Comparison of ENCODE assay signal across 13 cellular contexts in the genomic region with DNA sequence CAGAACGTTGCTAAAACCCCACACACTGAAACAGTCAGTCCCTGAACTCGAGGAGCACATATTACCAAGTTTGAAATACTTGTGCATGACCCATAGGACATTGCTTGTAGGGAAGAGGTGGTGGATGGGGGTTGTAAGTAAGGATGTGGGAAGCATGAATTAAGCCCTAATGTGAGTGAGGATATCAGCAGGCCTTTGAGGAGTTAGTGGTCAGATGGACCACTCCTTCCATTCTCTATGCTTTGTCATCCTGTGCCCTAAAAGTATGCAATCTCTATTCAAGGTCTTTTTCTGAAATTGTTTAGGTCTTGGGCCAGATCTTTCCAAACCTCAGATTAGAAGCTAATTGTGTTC.
A peak's percentile ranks its signal among the peaks of the same experiment; 100 is the strongest.
DNase-seq lines count a peak whose midpoint lies in the region; ATAC-seq, FAIRE-seq and TF ChIP-seq lines count a peak whose summit lies in the region.
"Had no signal": no experiment of that assay in that cellular context is flagged by ENCODE, and none has a peak within 500 bp of the region (broad histone marks: within the 10 kb centered on the region; RNA-seq: fewer than 3 reads in every experiment).

No MANE protein-coding gene starts in this region.

- H3K4me3 Mint-ChIP-seq in GM23338 (peak overlapping the region; percentile 55; the same call in 2 of the 3 replicates), activated B cell treated with CpG ODN at 0.5 μM for 24 hours (no peak overlapping the region)

- no peaks in the 10 kb centered on the region for H3F3A ChIP-seq in GM23338 (replicated peaks; ENCODE audit: low read depth)

- peaks cover 58% of the 10 kb centered on the region for H3K4me1 ChIP-seq in GM23338 (ENCODE audit: insufficient read depth)
- no peaks in the 10 kb centered on the region for H3K4me1 ChIP-seq in right lobe of liver

- peaks cover 23% of the 10 kb centered on the region for H3K9me3 Mint-ChIP-seq in GM23338
- peaks cover 13% of the 10 kb centered on the region for H3K9me3 Mint-ChIP-seq in activated B cell treated with CpG ODN at 0.5 μM for 24 hours

- H3K36me3 ChIP-seq in GM23338 (ENCODE audit: insufficient read depth) (peaks cover 8% of the 10 kb centered on the region), right lobe of liver (no peaks in the 10 kb centered on the region)
- H3K36me3 ChIP-seq: BLaER1 treated with 17β-estradiol and CSF1 and Interleukin-3, amounts not matched to agents 10 nM and 100 nM; HAP-1 had no signal

- H3K36me3 Mint-ChIP-seq in GM23338 (ENCODE audit: low read depth) = peaks cover 25% of the 10 kb centered on the region
- peaks cover 3% of the 10 kb centered on the region for H3K36me3 Mint-ChIP-seq in activated B cell treated with CpG ODN at 0.5 μM for 24 hours (ENCODE audit: low read depth)

- intact Hi-C loops in activated B cell treated with CpG ODN at 0.5 μM for 24 hours (cut with micrococcal nuclease) (loop anchor here (2.0 to 5.0 kb wide), 4 partner anchors 14 to 120 kb away; no protein-coding TSS in a partner anchor), right lobe of liver (cut with DNase I) (no loop called here)

- H3K4me1 Mint-ChIP-seq in GM23338 (peaks cover 72% of the 10 kb centered on the region), activated B cell treated with CpG ODN at 0.5 μM for 24 hours (peaks cover 37% of the 10 kb centered on the region)

- H4K20me1 ChIP-seq in GM23338 (replicated peaks; ENCODE audit: insufficient read depth) = no peaks in the 10 kb centered on the region
- H4K20me1 ChIP-seq: BLaER1 treated with 17β-estradiol and CSF1 and Interleukin-3, amounts not matched to agents 10 nM and 100 nM had no signal

- TF ChIP-seq CTCF in GM23338 (conservative IDR thresholded peaks at IDR 0.05; ENCODE audit: low read depth in 2 of 2) = no peak
- no peak for TF ChIP-seq CTCF in activated B cell treated with CpG ODN at 0.5 μM for 24 hours (IDR thresholded peaks at IDR 0.05)
- TF ChIP-seq CTCF in right lobe of liver (IDR thresholded peaks at IDR 0.05) = no peak

- FAIRE-seq in GM12891 (lab: Jason Lieb, UNC) = peak; percentile 54

- peak overlapping the region; percentile 34 for H3K4me2 ChIP-seq in GM23338

- DNase-seq in GM12891 (ENCODE audit: insufficient read length, low spot score) (no peak), GM23338 (ENCODE audit: low spot score) (peak; percentile 38), activated B cell treated with CpG ODN at 0.5 μM for 24 hours (no peak), iPS-NIHi7 (ENCODE audit: extremely low spot score) (peak; percentile 16), right lobe of liver (no peak)
- DNase-seq: NCI-H1092, NCI-H1694, NCI-H446 had no signal

- H3K27ac ChIP-seq in GM23338 (ENCODE audit: low read depth) (peak overlapping the region; percentile 96), right lobe of liver (no peak overlapping the region)
- H3K27ac ChIP-seq: BLaER1 treated with 17β-estradiol and CSF1 and Interleukin-3, amounts not matched to agents 10 nM and 100 nM; SK-N-MC had no signal

- ATAC-seq in GM23338 = peak; percentile 70
- ATAC-seq in activated B cell treated with CpG ODN at 0.5 μM for 24 hours (ENCODE audit: low read depth) = peak; percentile 10
- no peak for ATAC-seq in HG03442 (IDR thresholded peaks at IDR 0.05; ENCODE audit: unreplicated experiment)
- ATAC-seq in right lobe of liver = no peak
- no peak for ATAC-seq in HG03108 (IDR thresholded peaks at IDR 0.05; ENCODE audit: unreplicated experiment)

- POLR2A ChIA-PET in activated B cell treated with CpG ODN at 0.5 μM for 24 hours (lab: Charles Lee) = no interaction called here

- H3K27ac Mint-ChIP-seq in GM23338 (peak overlapping the region; percentile 97), activated B cell treated with CpG ODN at 0.5 μM for 24 hours (peak overlapping the region; percentile 78)

- TF ChIP-seq POLR2A in GM12891 (IDR thresholded peaks at IDR 0.05; ENCODE audit: low read depth, low read length) = no peak
- TF ChIP-seq POLR2A in right lobe of liver (IDR thresholded peaks at IDR 0.05) = no peak

- H3K27me3 ChIP-seq in GM23338 (ENCODE audit: insufficient read depth) (no peaks in the 10 kb centered on the region), right lobe of liver (no peaks in the 10 kb centered on the region)
- H3K27me3 ChIP-seq: BLaER1 treated with 17β-estradiol and CSF1 and Interleukin-3, amounts not matched to agents 10 nM and 100 nM had no signal

- CTCF ChIA-PET in activated B cell treated with CpG ODN at 0.5 μM for 24 hours (lab: Charles Lee) = no interaction called here

- WGBS in right lobe of liver (ENCODE audit: insufficient coverage, low coverage, low lambda C conversion rate, missing lambda C conversion rate) = 25% methylated on average over 2 of the region's 2 CpGs

- peaks cover 3% of the 10 kb centered on the region for H3K27me3 Mint-ChIP-seq in GM23338 (ENCODE audit: insufficient read depth, low read depth, poor library complexity)
- H3K27me3 Mint-ChIP-seq in activated B cell treated with CpG ODN at 0.5 μM for 24 hours = no peaks in the 10 kb centered on the region

- no peak overlapping the region for H2AFZ ChIP-seq in GM23338

- no peaks in the 10 kb centered on the region for H3K9me2 ChIP-seq in GM23338 (ENCODE audit: insufficient read depth)

- H3K4me3 ChIP-seq in GM23338 (peak overlapping the region; percentile 3; the same call in 1 of the 2 replicates), right lobe of liver (no peak overlapping the region)
- H3K4me3 ChIP-seq: BLaER1 treated with 17β-estradiol and CSF1 and Interleukin-3, amounts not matched to agents 10 nM and 100 nM; HAP-1; SK-N-MC had no signal

- H3K79me2 ChIP-seq in GM23338 (replicated peaks; ENCODE audit: insufficient read depth) = no peaks in the 10 kb centered on the region

- H3K9me3 ChIP-seq in right lobe of liver = no peaks in the 10 kb centered on the region
- H3K9me3 ChIP-seq: HAP-1 had no signal

TF ChIP-seq in GM12891, 5 proteins besides CTCF, POLR2A, EP300 and RAD21:
- TF ChIP-seq TAF1 (IDR thresholded peaks at IDR 0.05; ENCODE audit: low read depth, low read length) (no peak), POU2F2 (IDR thresholded peaks at IDR 0.05; ENCODE audit: low read depth, low read length) (no peak), SPI1 (IDR thresholded peaks at IDR 0.05; ENCODE audit: low read depth, low read length) (no peak), PAX5 (IDR thresholded peaks at IDR 0.05; ENCODE audit: insufficient read depth, low read length, severe bottlenecking) (no peak), POLR2AphosphoS5 (IDR thresholded peaks at IDR 0.05; ENCODE audit: low read depth, low read length) (no peak)

TF ChIP-seq in GM23338, 12 proteins besides CTCF, POLR2A, EP300 and RAD21 (continues in another document):
- TF ChIP-seq, protein P1, sequence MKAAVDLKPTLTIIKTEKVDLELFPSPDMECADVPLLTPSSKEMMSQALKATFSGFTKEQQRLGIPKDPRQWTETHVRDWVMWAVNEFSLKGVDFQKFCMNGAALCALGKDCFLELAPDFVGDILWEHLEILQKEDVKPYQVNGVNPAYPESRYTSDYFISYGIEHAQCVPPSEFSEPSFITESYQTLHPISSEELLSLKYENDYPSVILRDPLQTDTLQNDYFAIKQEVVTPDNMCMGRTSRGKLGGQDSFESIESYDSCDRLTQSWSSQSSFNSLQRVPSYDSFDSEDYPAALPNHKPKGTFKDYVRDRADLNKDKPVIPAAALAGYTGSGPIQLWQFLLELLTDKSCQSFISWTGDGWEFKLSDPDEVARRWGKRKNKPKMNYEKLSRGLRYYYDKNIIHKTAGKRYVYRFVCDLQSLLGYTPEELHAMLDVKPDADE (IDR thresholded peaks at IDR 0.05) = no peak

Comparison
In these comparisons a context has a peak if more than half of its experiments do, and no peak if none do; other contexts are left out.
1. DNase-seq: peak in GM23338 (single experiment) and iPS-NIHi7 (single experiment); none in GM12891 (single experiment), activated B cell treated with CpG ODN at 0.5 μM for 24 hours (single experiment) and right lobe of liver (0 of 3).
2. ATAC-seq: peak in GM23338 (single experiment) and activated B cell treated with CpG ODN at 0.5 μM for 24 hours (single experiment); none in HG03442 (single experiment), right lobe of liver (0 of 4) and HG03108 (single experiment).